In the genomic region with DNA sequence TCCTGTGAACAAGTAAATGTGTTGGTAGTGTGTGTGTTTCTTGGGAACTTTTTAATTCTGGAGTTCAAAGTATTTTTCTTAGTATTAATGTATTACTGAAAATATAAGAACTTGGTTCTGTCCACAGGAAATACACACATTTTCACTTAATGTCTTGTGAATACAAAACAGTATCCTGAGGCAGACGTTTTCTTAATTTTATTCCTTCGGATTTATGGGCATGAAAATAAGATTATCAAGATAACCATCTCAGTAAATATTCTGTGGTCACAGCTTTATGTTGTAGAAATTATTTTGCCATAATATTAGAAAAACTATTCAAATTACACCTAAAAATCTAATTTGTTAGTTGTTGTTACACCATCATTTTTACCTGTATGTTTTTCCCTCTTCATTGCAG, we compare ENCODE assay signal across 19 cellular contexts. TPM values are rescaled to one million over a fixed set of nuclear protein-coding genes. Genes with fewer than 3 reads are reported as not detected.
DNase-seq lines count a peak whose midpoint lies in the region; ATAC-seq, FAIRE-seq and TF ChIP-seq lines count a peak whose summit lies in the region.
"Had no signal": no experiment of that assay in that cellular context is flagged by ENCODE, and none has a peak within 500 bp of the region (broad histone marks: within the 10 kb centered on the region; RNA-seq: fewer than 3 reads in every experiment).

No MANE protein-coding gene starts in this region.

- H3K9me3 ChIP-seq in mammary epithelial cell (replicated peaks; ENCODE audit: insufficient read depth, low read length) (no peaks in the 10 kb centered on the region), SK-N-MC (ENCODE audit: low read depth, low read length) (no peaks in the 10 kb centered on the region)

- dilution Hi-C loops in mammary epithelial cell (cut with HindIII; ENCODE audit: low sequenced_read_pairs): no loop called here

- H3K79me2 ChIP-seq in mammary epithelial cell (ENCODE audit: insufficient read depth, low read length): peaks cover 32% of the 10 kb centered on the region

- H3K27ac ChIP-seq in mammary epithelial cell (ENCODE audit: insufficient read depth, low read depth, low read length) (no peak overlapping the region), SK-N-MC (peak overlapping the region; percentile 71)
- H3K27ac ChIP-seq: BLaER1 treated with 17β-estradiol and CSF1 and Interleukin-3, amounts not matched to agents 10 nM and 100 nM; HL-60 had no signal

- WGBS in mammary epithelial cell (ENCODE audit: low coverage, missing lambda C conversion rate): 25% methylated on average over 2 of the region's 2 CpGs

- no peak for TF ChIP-seq CTCF in MCF 10A (IDR thresholded peaks at IDR 0.05; ENCODE audit: unreplicated experiment)
- TF ChIP-seq CTCF in mammary epithelial cell (conservative IDR thresholded peaks at IDR 0.05 in 1 of 2, IDR thresholded peaks at IDR 0.05 in 1 of 2; ENCODE audit: extremely low read depth in 1 of 2, insufficient read depth in 1 of 2, low read depth in 1 of 2, low read length in 2 of 2): no peak

- peaks cover 19% of the 10 kb centered on the region for H3K36me3 Mint-ChIP-seq in MCF 10A (ENCODE audit: insufficient read depth, unreplicated experiment)

- BruUV-seq in MCF 10A (replicated peaks; lab: Mats Ljungman, UMichigan) (TSS peak; percentile 2), mammary epithelial cell (replicated peaks; lab: Mats Ljungman, UMichigan) (no TSS peak)

- no peak overlapping the region for H3K4me3 Mint-ChIP-seq in MCF 10A (ENCODE audit: unreplicated experiment)

- DNase-seq in MCF 10A (ENCODE audit: unreplicated experiment) (no peak), mammary epithelial cell (no peak), SK-N-MC (ENCODE audit: low read depth, low spot score) (peak; percentile 69), NCI-H2171 treated with DMSO at 0.1 percent for 48 hours (lab: John Stamatoyannopoulos, UW) (no peak)
- DNase-seq in central memory CD4-positive, alpha-beta T cell: no peak
- DNase-seq: DMS79 treated with DMSO at 0.1 percent for 48 hours, NCI-H1048, NCI-H1436, NCI-H1930, NCI-H345, NCI-H526, PC-3, RPMI8226, SHP77 treated with DMSO at 0.1 percent for 48 hours had no signal

- POLR2A ChIA-PET in MCF 10A (lab: Yijun Ruan, JAX): interaction anchor here (0.5 to 1.2 kb wide), 4 partner anchors 10 to 33 kb away, joined by 3 to 4 read pairs (median 4); no protein-coding TSS in a partner anchor

- no peak overlapping the region for H3K4me2 ChIP-seq in mammary epithelial cell (ENCODE audit: insufficient read depth, low read depth, low read length)
- H3K4me2 ChIP-seq: BLaER1 treated with 17β-estradiol and CSF1 and Interleukin-3, amounts not matched to agents 10 nM and 100 nM had no signal

- no peak overlapping the region for H3K27ac Mint-ChIP-seq in MCF 10A (ENCODE audit: low read depth, unreplicated experiment)

- H3K4me3 ChIP-seq in mammary epithelial cell (replicated peaks in 1 of 3; ENCODE audit: insufficient read depth in 1 of 3, low read depth in 2 of 3, low read length in 3 of 3): no peak overlapping the region
- H3K4me3 ChIP-seq in SK-N-MC: peak overlapping the region; percentile 44
- H3K4me3 ChIP-seq: BLaER1 treated with 17β-estradiol and CSF1 and Interleukin-3, amounts not matched to agents 10 nM and 100 nM had no signal

- H3K27me3 ChIP-seq in mammary epithelial cell (ENCODE audit: insufficient read depth, low read length): no peaks in the 10 kb centered on the region
- H3K27me3 ChIP-seq: BLaER1 treated with 17β-estradiol and CSF1 and Interleukin-3, amounts not matched to agents 10 nM and 100 nM had no signal

- H3K4me1 ChIP-seq in mammary epithelial cell (ENCODE audit: insufficient read depth, low read length): peaks cover 12% of the 10 kb centered on the region

- CTCF ChIA-PET in MCF 10A (lab: Yijun Ruan, JAX) (no interaction called here), mammary epithelial cell (lab: Charles Lee; ENCODE audit: low non-redundant PET) (no interaction called here)

- no peaks in the 10 kb centered on the region for H3K9me3 Mint-ChIP-seq in MCF 10A (ENCODE audit: unreplicated experiment)

- peak; percentile 33 for FAIRE-seq in endometrium (lab: Jason Lieb, UNC)
- FAIRE-seq: H1 had no signal

- H4K20me1 ChIP-seq in mammary epithelial cell (ENCODE audit: insufficient read depth, low read length): no peaks in the 10 kb centered on the region

- H3K9ac ChIP-seq in mammary epithelial cell (ENCODE audit: insufficient read depth, low read length) (no peak overlapping the region), SK-N-MC (ENCODE audit: insufficient read length) (no peak overlapping the region)
- H3K9ac ChIP-seq: BLaER1 treated with 17β-estradiol and CSF1 and Interleukin-3, amounts not matched to agents 10 nM and 100 nM had no signal

- no peaks in the 10 kb centered on the region for H3K36me3 ChIP-seq in mammary epithelial cell (ENCODE audit: insufficient read depth, low read length)
- H3K36me3 ChIP-seq in SK-N-MC (ENCODE audit: insufficient read depth, low read length): no peaks in the 10 kb centered on the region

- no peak for ATAC-seq in HG02763 (IDR thresholded peaks at IDR 0.05; ENCODE audit: unreplicated experiment)
- ATAC-seq: PC-3 had no signal

- H3K27me3 Mint-ChIP-seq in MCF 10A (ENCODE audit: insufficient read depth, unreplicated experiment): no peaks in the 10 kb centered on the region

- H3K4me1 Mint-ChIP-seq in MCF 10A (ENCODE audit: insufficient read depth, unreplicated experiment): peaks cover 9% of the 10 kb centered on the region

- no peak overlapping the region for H2AFZ ChIP-seq in mammary epithelial cell (ENCODE audit: low read depth, low read length)

- in situ Hi-C loops in mammary epithelial cell (cut with MboI; ENCODE audit: low sequenced_read_pairs in 2 of 2): no loop called here

- intact Hi-C loops in MCF 10A (cut with micrococcal nuclease): no loop called here
- intact Hi-C loops in mammary epithelial cell (cut with micrococcal nuclease): no loop called here

RNA-seq across cellular contexts. Expression of a gene that starts 29.8 kb away (rescaled TPM):
- total RNA-seq in MCF 10A (2022) (40.1 and 70.9 TPM in 2 replicates), mammary epithelial cell (10 to 100 TPM; 23.5 to 52.9 TPM)
- 25.5 TPM for polyA plus RNA-seq in mammary epithelial cell
- 40.6 TPM for polyA minus RNA-seq in mammary epithelial cell
